In the genomic region with DNA sequence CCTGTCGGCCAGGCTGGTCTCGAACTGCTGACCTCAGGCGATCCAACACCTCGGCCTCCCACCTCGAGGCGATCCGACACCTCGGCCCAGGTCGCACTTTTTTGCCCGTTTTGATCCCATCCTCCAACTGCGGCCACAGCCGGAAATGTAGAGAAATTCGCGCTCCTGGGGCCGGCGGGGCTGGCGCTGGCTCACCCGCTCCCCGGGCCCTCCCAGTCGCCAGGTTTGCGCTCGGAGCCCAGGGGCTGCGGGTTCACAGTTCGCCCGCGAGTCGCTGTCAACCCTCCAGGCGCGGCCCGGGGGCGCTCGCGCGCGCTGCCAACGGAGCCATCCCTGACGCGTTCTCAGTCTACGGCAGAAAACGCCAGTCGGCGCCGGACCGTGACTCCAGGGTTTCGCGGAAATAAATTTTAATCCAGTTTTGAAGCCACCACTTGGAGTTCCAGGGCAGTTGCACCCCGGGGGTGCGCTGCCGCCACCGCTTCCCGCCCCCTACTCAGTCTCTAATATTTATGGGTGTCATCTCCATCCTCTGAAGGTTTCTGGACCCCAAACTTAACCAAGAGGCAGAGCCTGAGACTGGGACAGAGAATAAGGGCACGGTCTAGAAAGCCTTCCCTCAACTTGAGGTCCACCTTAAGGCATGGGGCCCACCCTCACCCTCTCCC, we compare ENCODE assay signal across 9 cellular contexts. TPM values are rescaled to one million over a fixed set of nuclear protein-coding genes. Genes with fewer than 3 reads are reported as not detected.
A peak's percentile ranks its signal among the peaks of the same experiment; 100 is the strongest.
DNase-seq lines count a peak whose midpoint lies in the region; ATAC-seq, FAIRE-seq and TF ChIP-seq lines count a peak whose summit lies in the region.
"Had no signal": no experiment of that assay in that cellular context is flagged by ENCODE, and none has a peak within 500 bp of the region (broad histone marks: within the 10 kb centered on the region; RNA-seq: fewer than 3 reads in every experiment).

No MANE protein-coding gene starts in this region.

- peak overlapping the region; percentile 31; the same call in 1 of the 2 replicates for H3K4me3 ChIP-seq in AG04450 (ENCODE audit: low read depth, low read length)
- H3K4me3 ChIP-seq in SU-DHL-6 (ENCODE audit: insufficient read depth, low read length, poor library complexity, severe bottlenecking), result no peak overlapping the region
- H3K4me3 ChIP-seq in hepatocyte, result no peak overlapping the region

- WGBS in hepatocyte (ENCODE audit: low lambda C conversion rate, missing lambda C conversion rate), result 9% methylated on average over 47 of the region's 52 CpGs

- no peaks in the 10 kb centered on the region for H4K20me1 ChIP-seq in SU-DHL-6 (ENCODE audit: low read depth, low read length)
- H4K20me1 ChIP-seq in hepatocyte (ENCODE audit: insufficient read depth, poor library complexity, severe bottlenecking), result no peaks in the 10 kb centered on the region

- H3K36me3 ChIP-seq in SU-DHL-6 (ENCODE audit: low read length) (no peaks in the 10 kb centered on the region), hepatocyte (replicated peaks; ENCODE audit: insufficient read depth, low read depth) (no peaks in the 10 kb centered on the region)

- peak; percentile 81 for FAIRE-seq in GM19239 (lab: Jason Lieb, UNC)

- no peaks in the 10 kb centered on the region for H3K9me2 ChIP-seq in SU-DHL-6 (replicated peaks; ENCODE audit: insufficient read depth, low read length)
- no peaks in the 10 kb centered on the region for H3K9me2 ChIP-seq in hepatocyte (replicated peaks; ENCODE audit: insufficient read depth)

- no peaks in the 10 kb centered on the region for H3K79me2 ChIP-seq in SU-DHL-6 (ENCODE audit: insufficient read depth, low read length)
- no peaks in the 10 kb centered on the region for H3K79me2 ChIP-seq in hepatocyte

- peaks cover 31% of the 10 kb centered on the region for H3K27me3 ChIP-seq in AG04450 (ENCODE audit: control insufficient read depth, insufficient read depth, low read length)
- no peaks in the 10 kb centered on the region for H3K27me3 ChIP-seq in SU-DHL-6 (ENCODE audit: low read length)
- H3K27me3 ChIP-seq in hepatocyte, result no peaks in the 10 kb centered on the region

- no peak for ATAC-seq in HG02870 (IDR thresholded peaks at IDR 0.05; ENCODE audit: unreplicated experiment)
- no peak for ATAC-seq in HG02642 (IDR thresholded peaks at IDR 0.05; ENCODE audit: poor library complexity, unreplicated experiment)

- POLR2A ChIA-PET in AG04450 (lab: Yijun Ruan, JAX), result no interaction called here

- H3K4me2 ChIP-seq in SU-DHL-6 (ENCODE audit: low read depth, low read length, poor library complexity, severe bottlenecking) (peak overlapping the region; percentile 45), hepatocyte (peak overlapping the region; percentile 87)

- H3K9ac ChIP-seq in SU-DHL-6 (ENCODE audit: low read length), result no peak overlapping the region; the same call in 1 of the 2 replicates

- H2AFZ ChIP-seq in SU-DHL-6 (ENCODE audit: low read depth, low read length, severe bottlenecking) (no peak overlapping the region), hepatocyte (peak overlapping the region; percentile 78)

- DNase-seq in AG04450 (ENCODE audit: low read depth, low spot score) (no peak), GM19239 (ENCODE audit: insufficient read length, low spot score) (no peak), amniotic epithelial cell (ENCODE audit: low read depth) (peak; percentile 51), hepatocyte (ENCODE audit: low spot score) (peak; percentile 89)
- DNase-seq in stimulated activated CD4-positive, alpha-beta T cell treated with anti-CD3 and anti-CD28 coated beads, Interleukin-12 subunit alpha, Interleukin-12 subunit beta, amount 100 ng/mL, for 4 hours, result peak; percentile 83

- CTCF ChIA-PET in AG04450 (lab: Charles Lee), result interaction anchor here (1.8 kb wide), 1 partner anchor 19 kb away, joined by 8 read pairs; a partner anchor contains a TSS

- peaks cover 22% of the 10 kb centered on the region for H3F3A ChIP-seq in SU-DHL-6 (ENCODE audit: insufficient read depth)

- peak; percentile 61 for TF ChIP-seq CTCF in AG04450 (IDR thresholded peaks at IDR 0.05; ENCODE audit: low read depth, low read length)
- peak; percentile 80 for TF ChIP-seq CTCF in SU-DHL-6 (IDR thresholded peaks at IDR 0.05; ENCODE audit: insufficient read depth, low read length, poor library complexity, severe bottlenecking)
- TF ChIP-seq CTCF in hepatocyte (IDR thresholded peaks at IDR 0.05; ENCODE audit: poor library complexity), result peak; percentile 59

- H3K4me1 ChIP-seq in hepatocyte (ENCODE audit: insufficient read depth), result peaks cover 14% of the 10 kb centered on the region

- H3K27ac ChIP-seq in AG04450 (ENCODE audit: low read depth, low read length), result no peak overlapping the region
- no peak overlapping the region for H3K27ac ChIP-seq in SU-DHL-6 (ENCODE audit: low read depth, low read length)
- H3K27ac ChIP-seq in hepatocyte, result peak overlapping the region; percentile 71

- H3K9me3 ChIP-seq in AG04450 (ENCODE audit: control insufficient read depth, insufficient read depth, low read length) (no peaks in the 10 kb centered on the region; the same call in 1 of the 2 replicates), SU-DHL-6 (ENCODE audit: insufficient read depth, low read length) (no peaks in the 10 kb centered on the region), hepatocyte (ENCODE audit: low read depth) (no peaks in the 10 kb centered on the region)

RNA-seq across cellular contexts. Expression of a gene that starts 1.5 kb away (rescaled TPM):
- polyA plus RNA-seq in AG04450 (2011; rRNA removed) (0.02 and 0.04 TPM in 2 replicates), hepatocyte (0.75 and 1.4 TPM in 2 replicates)
- polyA minus RNA-seq in AG04450 (2011; rRNA and poly(A)+ RNA removed), result 0.09 TPM in 2 replicates
- 0.92 and 1.7 TPM in 2 replicates for total RNA-seq in hepatocyte
- total RNA-seq: subcutaneous adipose tissue had no signal

RNA-seq across cellular contexts. Expression of a gene that starts 14.4 kb away (rescaled TPM):
- polyA plus RNA-seq in AG04450 (2011; rRNA removed) (2.9 and 3.6 TPM in 2 replicates), hepatocyte (85.7 and 105 TPM in 2 replicates)
- 2.1 and 2.9 TPM in 2 replicates for polyA minus RNA-seq in AG04450 (2011; rRNA and poly(A)+ RNA removed)
- total RNA-seq in hepatocyte, result 36.6 and 46.4 TPM in 2 replicates

RNA-seq across cellular contexts. Expression of a gene that starts 18.5 kb away (rescaled TPM):
- polyA plus RNA-seq in AG04450 (2011; rRNA removed) (not detected in 2 replicates), hepatocyte (1.4 and 1.5 TPM in 2 replicates)
- polyA minus RNA-seq in AG04450 (2011; rRNA and poly(A)+ RNA removed), result not detected in 2 replicates
- total RNA-seq in hepatocyte, result not detected in 2 replicates

RNA-seq across cellular contexts. Expression of a gene that starts 18.8 kb away (rescaled TPM):
- 0.15 and 0.60 TPM in 2 replicates for polyA plus RNA-seq in AG04450 (2011; rRNA removed)
- polyA minus RNA-seq in AG04450 (2011; rRNA and poly(A)+ RNA removed), result not detected in 2 replicates
- total RNA-seq in hepatocyte, result 2.0 and 4.1 TPM in 2 replicates
- polyA plus RNA-seq in hepatocyte, result 9.7 and 11.2 TPM in 2 replicates

RNA-seq across cellular contexts. Expression of a gene that starts 34.0 kb away (rescaled TPM):
- polyA plus RNA-seq in AG04450 (2011; rRNA removed), result 0.99 and 1.2 TPM in 2 replicates
- polyA minus RNA-seq in AG04450 (2011; rRNA and poly(A)+ RNA removed), result 0.92 and 1.5 TPM in 2 replicates
- total RNA-seq in hepatocyte, result 24.8 and 27.5 TPM in 2 replicates
- 64.0 and 80.1 TPM in 2 replicates for polyA plus RNA-seq in hepatocyte

Comparison
In these comparisons a context has a peak if more than half of its experiments do, and no peak if none do; other contexts are left out.
1. DNase-seq: peak in amniotic epithelial cell (single experiment), hepatocyte (single experiment) and stimulated activated CD4-positive, alpha-beta T cell treated with anti-CD3 and anti-CD28 coated beads, Interleukin-12 subunit alpha, Interleukin-12 subunit beta, amount 100 ng/mL, for 4 hours (single experiment); none in AG04450 (single experiment) and GM19239 (single experiment).
2. RNA of a gene that starts 14.4 kb away (polyA plus RNA-seq): 85.7 to 105 TPM in hepatocyte; 2.9 to 3.6 TPM in AG04450; every median in the first group is over 10 times any median in the second.
3. Peak in every context shown above with its lines, with median percentiles within 50 percentile points of each other: CTCF ChIP-seq.